In genomic region chr2:154699560-154699901, GRCh38 we compare ENCODE assay signal across 16 cellular contexts. TPM values are rescaled to one million over a fixed set of nuclear protein-coding genes. Genes with fewer than 3 reads are reported as not detected.
A peak's percentile ranks its signal among the peaks of the same experiment; 100 is the strongest.
DNase-seq lines count a peak whose midpoint lies in the region; ATAC-seq, FAIRE-seq and TF ChIP-seq lines count a peak whose summit lies in the region.
"Had no signal": no experiment of that assay in that cellular context is flagged by ENCODE, and none has a peak within 500 bp of the region (broad histone marks: within the 10 kb centered on the region; RNA-seq: fewer than 3 reads in every experiment).

No MANE protein-coding gene starts in this region.

- no peaks in the 10 kb centered on the region for H3K9me3 Mint-ChIP-seq in T-helper 2 cell treated with Interferon-gamma antibody and Interleukin-4, amounts not matched to agents 5 μg/mL and 100 μg/mL, for 36 hours

- FAIRE-seq in HepG2 (lab: Jason Lieb, UNC), result no peak
- FAIRE-seq: GM12891 had no signal

- TF ChIP-seq CTCF in liver (IDR thresholded peaks at IDR 0.05; ENCODE audit: low read depth, low read length, missing input control) (no peak), HepG2 (CRISPR knock-in tag; IDR thresholded peaks at IDR 0.05) (no peak)

- no peaks in the 10 kb centered on the region for H3K36me3 Mint-ChIP-seq in T-helper 2 cell treated with Interferon-gamma antibody and Interleukin-4, amounts not matched to agents 5 μg/mL and 100 μg/mL, for 36 hours (ENCODE audit: low read depth)

- H3K9me3 ChIP-seq in liver (ENCODE audit: control insufficient read depth in 4 of 4, low read length in 3 of 4), result no peaks in the 10 kb centered on the region
- H3K9me3 ChIP-seq in HepG2 (ENCODE audit: low read length), result no peaks in the 10 kb centered on the region
- H3K9me3 ChIP-seq in muscle layer of duodenum (ENCODE audit: control insufficient read depth in 1 of 2, low read length in 2 of 2), result no peaks in the 10 kb centered on the region

- in situ Hi-C loops in HepG2 (cut with HindIII; ENCODE audit: extremely low pct_ligation_motif_present, low pct_unique_long_range_greater_than_20kb), result no loop called here

- peak overlapping the region; percentile 87 to 90 (median 88) for H3K4me3 ChIP-seq in liver (ENCODE audit: low read depth in 1 of 3, low read length in 3 of 3)
- H3K4me3 ChIP-seq in HepG2 (replicated peaks in 1 of 3; ENCODE audit: insufficient read depth in 1 of 3, low read depth in 2 of 3, low read length in 3 of 3), result no peak overlapping the region
- peak overlapping the region; percentile 63 to 66 for H3K4me3 ChIP-seq in muscle layer of duodenum (ENCODE audit: low read depth in 1 of 2, low read length in 2 of 2)
- H3K4me3 ChIP-seq: SJSA1 had no signal

- peak overlapping the region; percentile 65 to 66 for H3K27ac ChIP-seq in liver (ENCODE audit: low read depth in 1 of 2, low read length in 2 of 2)
- H3K27ac ChIP-seq in HepG2 (ENCODE audit: extremely low read length, insufficient read depth, low read length), result no peak overlapping the region
- H3K27ac ChIP-seq in caudate nucleus (ENCODE audit: low read depth, low read length), result peak overlapping the region; percentile 49
- peak overlapping the region; percentile 0 for H3K27ac ChIP-seq in muscle layer of duodenum (ENCODE audit: low read length)
- H3K27ac ChIP-seq: SJSA1, WERI-Rb-1 had no signal

- peak overlapping the region in 1 of 2 donors; percentile 43 for H3K9ac ChIP-seq in liver (ENCODE audit: low read depth in 1 of 2, low read length in 2 of 2)
- H3K9ac ChIP-seq in HepG2 (ENCODE audit: insufficient read depth, low read depth, low read length), result no peak overlapping the region

- BruUV-seq in HepG2 (replicated peaks; lab: Mats Ljungman, UMichigan), result no TSS peak

- no peaks in the 10 kb centered on the region for H4K20me1 ChIP-seq in HepG2 (ENCODE audit: insufficient read depth, low read length)

- intact Hi-C loops in HepG2 (cut with micrococcal nuclease; ENCODE audit: unreplicated experiment), result no loop called here

- peak in 1 of 2 donors; percentile 23 for TF ChIP-seq RAD21 in liver (IDR thresholded peaks at IDR 0.05)
- TF ChIP-seq RAD21 in HepG2 (CRISPR knock-in tag; IDR thresholded peaks at IDR 0.05), result no peak

- H3K4me1 ChIP-seq in liver (ENCODE audit: control insufficient read depth in 4 of 4, insufficient read depth in 4 of 4, low read length in 3 of 4), result peaks cover 0 to 57% (median 21%) of the 10 kb centered on the region in 4 donors
- no peaks in the 10 kb centered on the region for H3K4me1 ChIP-seq in HepG2 (ENCODE audit: insufficient read depth, low read length)
- H3K4me1 ChIP-seq in muscle layer of duodenum (ENCODE audit: control insufficient read depth in 1 of 2, insufficient read depth in 2 of 2, low read length in 2 of 2), result peaks cover 0 to 23% of the 10 kb centered on the region in 2 donors
- H3K4me1 ChIP-seq: SJSA1 had no signal

- no peaks in the 10 kb centered on the region for H3K36me3 ChIP-seq in liver (ENCODE audit: control insufficient read depth in 4 of 4, insufficient read depth in 3 of 4, low read depth in 1 of 4, low read length in 3 of 4)
- H3K36me3 ChIP-seq in HepG2 (replicated peaks in 1 of 2; ENCODE audit: control insufficient read depth in 1 of 2, insufficient read depth in 2 of 2, low read length in 2 of 2), result no peaks in the 10 kb centered on the region
- no peaks in the 10 kb centered on the region for H3K36me3 ChIP-seq in muscle layer of duodenum (ENCODE audit: control insufficient read depth in 1 of 2, insufficient read depth in 2 of 2, low read length in 2 of 2)
- H3K36me3 ChIP-seq: SJSA1, WERI-Rb-1 had no signal

- no peak for ATAC-seq in HepG2
- no peak for ATAC-seq in GM18858 (IDR thresholded peaks at IDR 0.05; ENCODE audit: unreplicated experiment)
- ATAC-seq: left colon had no signal

- H3K27ac Mint-ChIP-seq in T-helper 2 cell treated with Interferon-gamma antibody and Interleukin-4, amounts not matched to agents 5 μg/mL and 100 μg/mL, for 36 hours, result no peak overlapping the region

- H3K79me2 ChIP-seq in HepG2 (ENCODE audit: insufficient read depth, low read length), result no peaks in the 10 kb centered on the region

- H3K4me2 ChIP-seq in HepG2 (ENCODE audit: low read depth, low read length), result no peak overlapping the region

- no peaks in the 10 kb centered on the region for H3K27me3 ChIP-seq in liver (ENCODE audit: control insufficient read depth in 4 of 4, insufficient read depth in 4 of 4, low read length in 3 of 4)
- peaks cover 0 to 20% of the 10 kb centered on the region in 2 experiments; a peak in 3 of 5 replicates for H3K27me3 ChIP-seq in HepG2 (ENCODE audit: control insufficient read depth in 1 of 2, insufficient read depth in 2 of 2, low read length in 2 of 2)
- H3K27me3 ChIP-seq in muscle layer of duodenum (ENCODE audit: low read depth, low read length), result peaks cover 14% of the 10 kb centered on the region
- H3K27me3 ChIP-seq: SJSA1 had no signal

- 11% methylated on average over 9 of the region's 9 CpGs for WGBS in liver
- 56% methylated on average over 9 of the region's 9 CpGs for WGBS in HepG2 (ENCODE audit: low lambda C conversion rate)

- no peak overlapping the region for H3K4me3 Mint-ChIP-seq in T-helper 2 cell treated with Interferon-gamma antibody and Interleukin-4, amounts not matched to agents 5 μg/mL and 100 μg/mL, for 36 hours

- POLR2A ChIA-PET in HepG2 (lab: Yijun Ruan, JAX), result no interaction called here

- no peak overlapping the region for H2AFZ ChIP-seq in HepG2 (ENCODE audit: low read length)

- CTCF ChIA-PET in HepG2 (lab: Yijun Ruan, JAX; ENCODE audit: low intra/inter-chr PET ratio, low total read pairs), result no interaction called here

- H3K4me1 Mint-ChIP-seq in T-helper 2 cell treated with Interferon-gamma antibody and Interleukin-4, amounts not matched to agents 5 μg/mL and 100 μg/mL, for 36 hours (ENCODE audit: low read depth), result no peaks in the 10 kb centered on the region

- TF ChIP-seq POLR2A in HepG2 (IDR thresholded peaks at IDR 0.05; ENCODE audit: insufficient read depth in 1 of 2, low read depth in 2 of 2, low read length in 2 of 2), result no peak

- DNase-seq in HepG2 (ENCODE audit: low spot score) (no peak), caudate nucleus (lab: John Stamatoyannopoulos, UW) (peak in 1 of 61 donors; percentile 40), germinal center (ENCODE audit: low spot score) (no peak), HT-29 (ENCODE audit: low spot score) (no peak)
- no peak for DNase-seq in T-helper 2 cell treated with Interferon-gamma antibody and Interleukin-4, amounts not matched to agents 5 μg/mL and 100 μg/mL, for 36 hours (ENCODE audit: low spot score)
- DNase-seq: DMS79; effector CD4-positive, alpha-beta T cell; GOT3; left colon; stimulated activated CD8-positive, alpha-beta memory T cell treated with anti-CD3 and anti-CD28 coated beads, Interleukin-4, amount 100 ng/mL, for 48 hours; WERI-Rb-1 had no signal

- TF ChIP-seq EP300 in HepG2 (IDR thresholded peaks at IDR 0.05; ENCODE audit: low read depth in 2 of 2, low read length in 2 of 2) (no peak), HepG2 (CRISPR knock-in tag; IDR thresholded peaks at IDR 0.05; ENCODE audit: borderline replicate concordance) (no peak)

- peaks cover 31% of the 10 kb centered on the region for H3K27me3 Mint-ChIP-seq in T-helper 2 cell treated with Interferon-gamma antibody and Interleukin-4, amounts not matched to agents 5 μg/mL and 100 μg/mL, for 36 hours (ENCODE audit: low read depth)

TF ChIP-seq in HepG2, 621 proteins besides CTCF, POLR2A, EP300 and RAD21:
- no peak for TF ChIP-seq ZBTB7A (CRISPR knock-in tag; IDR thresholded peaks at IDR 0.05)
- no peak for TF ChIP-seq ZNF17 (CRISPR knock-in tag; IDR thresholded peaks at IDR 0.05)
- no peak for TF ChIP-seq ZNF562 (CRISPR knock-in tag; IDR thresholded peaks at IDR 0.05; ENCODE audit: borderline replicate concordance)
- no peak for TF ChIP-seq ZNF430 (CRISPR knock-in tag; IDR thresholded peaks at IDR 0.05)
- TF ChIP-seq ZNF251 (CRISPR knock-in tag; IDR thresholded peaks at IDR 0.05), result no peak

RNA-seq across cellular contexts. Expression of gene KCNJ3, which starts 1.0 kb away (rescaled TPM):
- total RNA-seq in liver (1 to 10 TPM in 1 of 2 donors, under 1 TPM in 1; 0.23 to 1.3 TPM), HepG2 (2016; rRNA removed; fragmentation: Illumina TruSeq; extraction: Trizol) (not detected in 2 replicates)
- polyA plus RNA-seq in liver (under 1 TPM; 0.39 to 0.47 TPM), HepG2 (2011; rRNA removed) (not detected in 2 replicates)
- not detected in 2 replicates for total RNA-seq in HepG2 (2016; cell fraction: cytosol; rRNA removed; fragmentation: Illumina TruSeq; extraction: Trizol; ENCODE audit: low read depth)
- not detected in 2 replicates for total RNA-seq in HepG2 (2016; cell fraction: insoluble cytoplasmic fraction; rRNA removed; fragmentation: Illumina TruSeq; extraction: Trizol)
- not detected in 2 replicates for total RNA-seq in HepG2 (2016; cell fraction: membrane; rRNA removed; fragmentation: Illumina TruSeq; extraction: Trizol)
- total RNA-seq in HepG2 (2016; cell fraction: nucleus; rRNA removed; fragmentation: Illumina TruSeq; extraction: Trizol), result not detected in 2 replicates
- not detected in 2 replicates for polyA plus RNA-seq in HepG2 (2011; cell fraction: cytosol; rRNA removed)
- not detected in 2 replicates for polyA plus RNA-seq in HepG2 (2011; cell fraction: nucleus; rRNA removed)
- polyA plus RNA-seq in HepG2 (2012), result not detected in 2 replicates
- not detected in 2 replicates for polyA plus RNA-seq in HepG2 (2016; cell fraction: cytosol; fragmentation: Illumina TruSeq; extraction: Trizol; ENCODE audit: low read depth)
- polyA plus RNA-seq in HepG2 (2016; cell fraction: insoluble cytoplasmic fraction; fragmentation: Illumina TruSeq; extraction: Trizol; ENCODE audit: low read depth), result not detected in 2 replicates
- polyA plus RNA-seq in HepG2 (2016; cell fraction: membrane; fragmentation: Illumina TruSeq; extraction: Trizol; ENCODE audit: low read depth), result not detected in 2 replicates
- polyA plus RNA-seq in HepG2 (2016; cell fraction: nucleus; fragmentation: Illumina TruSeq; extraction: Trizol; ENCODE audit: insufficient read depth, low read depth), result not detected in 2 replicates
- polyA minus RNA-seq in HepG2 (2011; rRNA and poly(A)+ RNA removed; ENCODE audit: low replicate concordance), result not detected in 2 replicates
- polyA minus RNA-seq in HepG2 (2011; cell fraction: cytosol; rRNA and poly(A)+ RNA removed), result not detected in 2 replicates
- polyA minus RNA-seq in HepG2 (2011; cell fraction: nucleus; rRNA and poly(A)+ RNA removed), result not detected in 2 replicates
- 2.2 and 2.3 TPM in 2 replicates for total RNA-seq in HT-29 (2014; rRNA removed; shearing (Covaris generic))
- total RNA-seq: SJSA1 had no signal

Comparison
In these comparisons a context has a peak if more than half of its experiments do, and no peak if none do; other contexts are left out.
1. H3K4me3 ChIP-seq: peak in liver (3 of 3) and muscle layer of duodenum (2 of 2); none in HepG2 (0 of 3).